Comparison of ENCODE assay signal across 1 cellular context in genomic region chr9:133130721-133131244, GRCh38.
TF ChIP-seq lines count a peak whose summit lies in the region.

No MANE protein-coding gene starts in this region.

TF ChIP-seq in WTC11, 78 proteins besides CTCF, POLR2A, EP300 and RAD21 (continued from another document):
- TF ChIP-seq, protein P1, sequence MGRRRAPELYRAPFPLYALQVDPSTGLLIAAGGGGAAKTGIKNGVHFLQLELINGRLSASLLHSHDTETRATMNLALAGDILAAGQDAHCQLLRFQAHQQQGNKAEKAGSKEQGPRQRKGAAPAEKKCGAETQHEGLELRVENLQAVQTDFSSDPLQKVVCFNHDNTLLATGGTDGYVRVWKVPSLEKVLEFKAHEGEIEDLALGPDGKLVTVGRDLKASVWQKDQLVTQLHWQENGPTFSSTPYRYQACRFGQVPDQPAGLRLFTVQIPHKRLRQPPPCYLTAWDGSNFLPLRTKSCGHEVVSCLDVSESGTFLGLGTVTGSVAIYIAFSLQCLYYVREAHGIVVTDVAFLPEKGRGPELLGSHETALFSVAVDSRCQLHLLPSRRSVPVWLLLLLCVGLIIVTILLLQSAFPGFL (CRISPR knock-in tag; IDR thresholded peaks at IDR 0.05; ENCODE audit: borderline replicate concordance), result no peak
- TF ChIP-seq JUN (CRISPR knock-in tag; IDR thresholded peaks at IDR 0.05), result no peak
- TF ChIP-seq, protein P2, sequence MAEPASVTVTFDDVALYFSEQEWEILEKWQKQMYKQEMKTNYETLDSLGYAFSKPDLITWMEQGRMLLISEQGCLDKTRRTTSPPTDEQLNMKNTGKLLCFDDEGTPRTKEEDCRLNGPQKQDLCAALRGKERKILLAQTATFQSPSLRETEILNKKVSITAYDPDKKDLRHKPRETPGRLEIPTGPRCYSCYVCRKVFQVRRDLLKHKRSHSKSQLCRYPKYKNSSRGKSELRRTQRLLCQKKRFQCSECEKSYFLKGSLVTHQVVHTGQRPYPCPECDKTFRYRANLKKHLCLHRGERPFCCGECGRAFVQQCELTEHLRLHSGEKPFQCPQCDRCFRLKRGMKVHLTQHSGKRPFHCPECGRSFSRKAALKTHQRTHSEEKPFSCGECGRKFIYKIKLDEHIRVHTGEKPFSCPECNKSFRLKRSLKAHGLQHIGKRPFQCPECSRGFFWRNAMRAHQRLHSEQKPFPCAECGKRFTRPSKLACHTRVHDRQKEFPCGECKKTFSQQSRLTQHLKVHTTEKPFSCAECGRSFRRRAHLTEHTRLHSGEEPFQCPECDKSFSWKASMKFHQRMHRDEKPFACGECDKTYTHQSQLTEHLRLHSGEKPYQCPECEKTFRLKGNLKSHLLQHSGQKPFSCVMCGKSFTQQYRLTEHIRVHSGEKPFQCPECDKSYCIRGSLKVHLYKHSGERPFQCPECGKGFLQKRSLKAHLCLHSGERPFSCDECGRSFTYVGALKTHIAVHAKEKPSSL (CRISPR knock-in tag; conservative IDR thresholded peaks at IDR 0.05), result no peak
- TF ChIP-seq, protein P3, sequence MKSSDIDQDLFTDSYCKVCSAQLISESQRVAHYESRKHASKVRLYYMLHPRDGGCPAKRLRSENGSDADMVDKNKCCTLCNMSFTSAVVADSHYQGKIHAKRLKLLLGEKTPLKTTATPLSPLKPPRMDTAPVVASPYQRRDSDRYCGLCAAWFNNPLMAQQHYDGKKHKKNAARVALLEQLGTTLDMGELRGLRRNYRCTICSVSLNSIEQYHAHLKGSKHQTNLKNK (CRISPR knock-in tag; IDR thresholded peaks at IDR 0.05), result no peak
- TF ChIP-seq CREM (CRISPR knock-in tag; IDR thresholded peaks at IDR 0.05), result no peak
- no peak for TF ChIP-seq ZNF232 (CRISPR knock-in tag; IDR thresholded peaks at IDR 0.05)
- TF ChIP-seq ZNF317 (CRISPR knock-in tag; IDR thresholded peaks at IDR 0.05; ENCODE audit: borderline replicate concordance, low read depth), result no peak
- TF ChIP-seq TCF7 (CRISPR knock-in tag; IDR thresholded peaks at IDR 0.05; ENCODE audit: low read depth), result no peak
- TF ChIP-seq NFATC4 (CRISPR knock-in tag; IDR thresholded peaks at IDR 0.05), result no peak
- no peak for TF ChIP-seq CREB1 (CRISPR knock-in tag; IDR thresholded peaks at IDR 0.05)
- no peak for TF ChIP-seq ZNF138 (CRISPR knock-in tag; conservative IDR thresholded peaks at IDR 0.05)
